In the genomic region with DNA sequence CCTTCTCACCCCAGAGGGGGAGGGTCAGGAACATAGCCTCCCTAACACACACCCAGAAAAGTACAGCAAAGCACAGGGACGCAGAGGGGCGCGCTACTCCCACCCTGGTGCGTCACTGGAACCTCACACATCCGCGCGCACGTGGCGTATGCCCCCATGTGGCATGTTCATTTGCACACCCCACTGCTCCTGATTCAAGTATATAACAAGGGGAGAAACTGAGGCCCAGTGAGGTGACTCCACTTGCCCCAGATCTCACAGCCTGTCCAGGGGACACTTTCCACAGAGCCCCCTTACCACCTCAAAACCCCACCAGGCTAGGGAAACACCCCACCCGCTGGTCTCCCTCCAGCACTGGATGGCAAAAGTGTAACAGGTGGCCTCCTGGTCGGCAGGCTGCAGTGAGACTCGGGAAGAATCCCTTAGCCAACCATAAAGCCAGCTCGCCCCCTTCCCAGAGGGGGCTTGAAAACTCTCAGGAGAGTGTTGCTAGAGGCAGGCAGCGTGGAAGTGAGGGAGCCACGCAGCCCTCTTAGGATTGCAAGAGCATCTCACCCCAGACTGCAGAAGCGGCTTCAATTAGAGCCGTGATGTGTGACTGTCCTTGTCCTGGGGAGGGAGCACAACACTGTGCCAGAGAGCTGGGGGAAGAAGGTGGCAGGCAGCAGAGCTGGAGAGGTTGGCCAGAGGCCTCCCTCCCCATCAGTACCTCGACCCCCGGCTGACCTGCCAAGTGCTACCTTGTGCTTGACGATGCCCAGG, we compare ENCODE assay signal across 9 cellular contexts. TPM values are rescaled to one million over a fixed set of nuclear protein-coding genes. Genes with fewer than 3 reads are reported as not detected.
A peak's percentile ranks its signal among the peaks of the same experiment; 100 is the strongest.
DNase-seq lines count a peak whose midpoint lies in the region; ATAC-seq and TF ChIP-seq lines count a peak whose summit lies in the region.
"Had no signal": no experiment of that assay in that cellular context is flagged by ENCODE, and none has a peak within 500 bp of the region (broad histone marks: within the 10 kb centered on the region; RNA-seq: fewer than 3 reads in every experiment).

A gene (minus strand): TSS at position 67 of the 762 bp plus-strand sequence. CDS start 12,591 bp downstream, outside the sequence.

- H3K27me3 ChIP-seq in CD4-positive, alpha-beta memory T cell (ENCODE audit: insufficient read depth, low read length): peaks cover 39% of the 10 kb centered on the region
- H3K27me3 ChIP-seq in Loucy (ENCODE audit: insufficient read depth, low read length, poor library complexity, severe bottlenecking) (no peaks in the 10 kb centered on the region), endocrine pancreas (ENCODE audit: control insufficient read depth, insufficient read depth, low read length) (no peaks in the 10 kb centered on the region), neuronal stem cell (ENCODE audit: control insufficient read depth in 3 of 3, insufficient read depth in 3 of 3, low read depth in 1 of 3, low read length in 3 of 3) (peaks cover 7 to 95% (median 57%) of the 10 kb centered on the region in 3 experiments), SJCRH30 (peaks cover 3% of the 10 kb centered on the region; the same call in 1 of the 2 replicates)

- TF ChIP-seq CTCF in Loucy (conservative IDR thresholded peaks at IDR 0.05; ENCODE audit: low read length): no peak
- no peak for TF ChIP-seq CTCF in GM13977 (IDR thresholded peaks at IDR 0.05; ENCODE audit: extremely low read depth, insufficient read depth, missing control alignments)

- no peak within 1 kb of the TSS for H2BK12ac ChIP-seq in neuronal stem cell (ENCODE audit: low read length)

- H3K4me2 ChIP-seq in Loucy (ENCODE audit: low read depth, low read length, poor library complexity, severe bottlenecking) (peak within 1 kb of the TSS; percentile 51), neuronal stem cell (ENCODE audit: insufficient read depth, low read length, poor library complexity, severe bottlenecking) (peak within 1 kb of the TSS; percentile 98)

- H3K36me3 Mint-ChIP-seq in CD4-positive, alpha-beta memory T cell: peaks cover 0 to 1% of the 10 kb centered on the region in 2 donors

- no peak within 1 kb of the TSS for H3K27ac ChIP-seq in CD4-positive, alpha-beta memory T cell (ENCODE audit: low read depth, low read length)
- H3K27ac ChIP-seq in neuronal stem cell (replicated peaks; ENCODE audit: low read length) (no peak within 1 kb of the TSS), SJCRH30 (no peak within 1 kb of the TSS)

- H3K4me1 Mint-ChIP-seq in CD4-positive, alpha-beta memory T cell: peaks cover 3 to 30% (median 15%) of the 10 kb centered on the region in 4 donors

- intact Hi-C loops in CD4-positive, alpha-beta memory T cell (cut with micrococcal nuclease): no loop called here

- no peaks in the 10 kb centered on the region for H4K20me1 ChIP-seq in Loucy (ENCODE audit: insufficient read depth, low read length, poor library complexity, severe bottlenecking)

- peaks cover 39 to 51% of the 10 kb centered on the region in 2 donors for H3K27me3 Mint-ChIP-seq in CD4-positive, alpha-beta memory T cell

- no peak within 1 kb of the TSS for H3K4ac ChIP-seq in neuronal stem cell (ENCODE audit: low read length)

- peak within 1 kb of the TSS in 1 of 2 donors; percentile 28 for H3K4me3 ChIP-seq in CD4-positive, alpha-beta memory T cell (ENCODE audit: low read length in 2 of 2)
- H3K4me3 ChIP-seq in Loucy (ENCODE audit: low read length, poor library complexity, severe bottlenecking) (peak within 1 kb of the TSS; percentile 37), endocrine pancreas (ENCODE audit: control insufficient read depth, insufficient read depth, low read length) (no peak within 1 kb of the TSS), neuronal stem cell (ENCODE audit: low read length in 2 of 2) (peak within 1 kb of the TSS in 1 of 2 donors; percentile 77), SJCRH30 (no peak within 1 kb of the TSS)

- H3K4me1 ChIP-seq in CD4-positive, alpha-beta memory T cell (ENCODE audit: insufficient read depth, low read length): peaks cover 26% of the 10 kb centered on the region
- H3K4me1 ChIP-seq in Loucy (ENCODE audit: insufficient read depth, low read length, poor library complexity, severe bottlenecking): peaks cover 5% of the 10 kb centered on the region
- H3K4me1 ChIP-seq in endocrine pancreas (ENCODE audit: control insufficient read depth, insufficient read depth, low read length): no peaks in the 10 kb centered on the region
- H3K4me1 ChIP-seq in neuronal stem cell (ENCODE audit: control insufficient read depth in 2 of 2, insufficient read depth in 1 of 2, low read depth in 1 of 2, low read length in 2 of 2): peaks cover 13 to 17% of the 10 kb centered on the region in 2 donors
- peaks cover 5% of the 10 kb centered on the region; the same call in 1 of the 2 replicates for H3K4me1 ChIP-seq in SJCRH30

- H3K9me3 Mint-ChIP-seq in CD4-positive, alpha-beta memory T cell: peaks cover 0 to 1% (median 0%) of the 10 kb centered on the region in 8 donors

- H4K91ac ChIP-seq in neuronal stem cell (ENCODE audit: low read depth, low read length, poor library complexity): no peak within 1 kb of the TSS

- H3K79me2 ChIP-seq in Loucy (ENCODE audit: insufficient read depth, low read length): no peaks in the 10 kb centered on the region

- in situ Hi-C loops in GM13977 (cut with MboI; ENCODE audit: low pct_unique_long_range_greater_than_20kb, low sequenced_read_pairs, unreplicated experiment): no loop called here

- no peak within 1 kb of the TSS for H4K8ac ChIP-seq in neuronal stem cell (ENCODE audit: low read depth, low read length)

- H3F3A ChIP-seq in Loucy (ENCODE audit: low read depth): no peaks in the 10 kb centered on the region

- H3K27ac Mint-ChIP-seq in CD4-positive, alpha-beta memory T cell: peak within 1 kb of the TSS in 1 of 7 donors; percentile 42

- no peak for DNase-seq in CD4-positive, alpha-beta memory T cell
- no peak for DNase-seq in neuronal stem cell (ENCODE audit: low spot score)
- no peak for DNase-seq in GM13977 (ENCODE audit: low spot score)
- DNase-seq in SJCRH30: no peak
- DNase-seq: NCI-H1694 had no signal

- H3K18ac ChIP-seq in neuronal stem cell (ENCODE audit: low read length): peak within 1 kb of the TSS; percentile 71

- POLR2A ChIA-PET in CD4-positive, alpha-beta memory T cell (lab: Charles Lee; ENCODE audit: partially characterized antibody): interaction anchor here (0.6 to 1.3 kb wide), 3 partner anchors 280 to 363 kb away, joined by 3 read pairs; no protein-coding TSS in a partner anchor

- peak within 1 kb of the TSS; percentile 70 for H2BK15ac ChIP-seq in neuronal stem cell (ENCODE audit: low read length)

- H2BK5ac ChIP-seq in neuronal stem cell (ENCODE audit: low read length): no peak within 1 kb of the TSS

- H3K36me3 ChIP-seq in CD4-positive, alpha-beta memory T cell (ENCODE audit: insufficient read depth, low read length): no peaks in the 10 kb centered on the region
- H3K36me3 ChIP-seq in Loucy (ENCODE audit: insufficient read depth, low read length): no peaks in the 10 kb centered on the region
- no peaks in the 10 kb centered on the region for H3K36me3 ChIP-seq in endocrine pancreas (ENCODE audit: control insufficient read depth, insufficient read depth, low read length)
- H3K36me3 ChIP-seq in neuronal stem cell (replicated peaks in 1 of 2; ENCODE audit: control insufficient read depth in 2 of 2, insufficient read depth in 2 of 2, low read length in 2 of 2): no peaks in the 10 kb centered on the region
- no peaks in the 10 kb centered on the region for H3K36me3 ChIP-seq in SJCRH30

- H3K9me3 ChIP-seq in CD4-positive, alpha-beta memory T cell (ENCODE audit: control insufficient read depth in 1 of 2, low read length in 2 of 2): no peaks in the 10 kb centered on the region
- no peaks in the 10 kb centered on the region for H3K9me3 ChIP-seq in Loucy (ENCODE audit: insufficient read depth, low read depth, low read length)
- no peaks in the 10 kb centered on the region for H3K9me3 ChIP-seq in endocrine pancreas (ENCODE audit: control insufficient read depth, low read length)
- H3K9me3 ChIP-seq in neuronal stem cell (replicated peaks in 1 of 2; ENCODE audit: control insufficient read depth in 2 of 2, insufficient read depth in 1 of 2, low read depth in 1 of 2, low read length in 2 of 2): no peaks in the 10 kb centered on the region
- H3K9me3 ChIP-seq in SJCRH30 (replicated peaks): no peaks in the 10 kb centered on the region

- peak within 1 kb of the TSS; percentile 78 for H3K23ac ChIP-seq in neuronal stem cell (ENCODE audit: low read depth, low read length, poor library complexity)

- H3K4me3 Mint-ChIP-seq in CD4-positive, alpha-beta memory T cell: peak within 1 kb of the TSS; percentile 46 to 84 (median 75)

- ATAC-seq in GM21390 (IDR thresholded peaks at IDR 0.05; ENCODE audit: unreplicated experiment) (no peak), HG02870 (IDR thresholded peaks at IDR 0.05; ENCODE audit: unreplicated experiment) (no peak)

- no peak within 1 kb of the TSS for H3K14ac ChIP-seq in neuronal stem cell (ENCODE audit: low read length)

- H3K9me2 ChIP-seq in Loucy (replicated peaks; ENCODE audit: low read depth, low read length): no peaks in the 10 kb centered on the region

- H3K9ac ChIP-seq in Loucy (ENCODE audit: low read depth, low read length, poor library complexity, severe bottlenecking) (no peak within 1 kb of the TSS), endocrine pancreas (ENCODE audit: control insufficient read depth, insufficient read depth, low read length) (peak within 1 kb of the TSS; percentile 69), neuronal stem cell (ENCODE audit: low read depth, low read length, poor library complexity) (peak within 1 kb of the TSS; percentile 85)

- H2BK120ac ChIP-seq in neuronal stem cell (ENCODE audit: low read depth, low read length): no peak within 1 kb of the TSS

- CTCF ChIA-PET in CD4-positive, alpha-beta memory T cell (lab: Charles Lee; ENCODE audit: partially characterized antibody): interaction anchor here (1.0 to 1.6 kb wide), 3 partner anchors 10 to 375 kb away, joined by 3 to 7 read pairs (median 4); no protein-coding TSS in a partner anchor

- H2AFZ ChIP-seq in Loucy (ENCODE audit: low read length) (peak within 1 kb of the TSS; percentile 43; the same call in 1 of the 2 replicates), neuronal stem cell (ENCODE audit: low read length) (peak within 1 kb of the TSS; percentile 91)

- peak within 1 kb of the TSS; percentile 4 for H2AK5ac ChIP-seq in neuronal stem cell (ENCODE audit: low read depth, low read length)

- WGBS in neuronal stem cell (ENCODE audit: extremely low coverage in 2 of 2, insufficient read length in 2 of 2, insufficient replicate concordance in 1 of 2), 2 donors: no CpG with 5 or more reads among the region's 20 CpGs

- no peaks in the 10 kb centered on the region for H3K79me1 ChIP-seq in neuronal stem cell (ENCODE audit: low read depth, low read length)

RNA-seq across cellular contexts. Expression of the gene that starts here (rescaled TPM):
- under 1 TPM in 1 of 2 experiments, not detected in 1; 0.09 TPM for total RNA-seq in CD4-positive, alpha-beta memory T cell
- polyA plus RNA-seq in CD4-positive, alpha-beta memory T cell: not detected
- polyA plus RNA-seq in neuronal stem cell (2013, experiment 1 of 2): 0.20 TPM
- 0.22 TPM for polyA plus RNA-seq in neuronal stem cell (2013, experiment 2 of 2)
- 0.06 and 0.08 TPM in 2 replicates for total RNA-seq in SJCRH30 (2014; rRNA removed; shearing (Covaris generic))
